In genomic region chr6:106745824-106746610, GRCh38 we compare ENCODE assay signal across 14 cellular contexts.
A peak's percentile ranks its signal among the peaks of the same experiment; 100 is the strongest.
DNase-seq lines count a peak whose midpoint lies in the region; ATAC-seq and TF ChIP-seq lines count a peak whose summit lies in the region.
"Had no signal": no experiment of that assay in that cellular context is flagged by ENCODE, and none has a peak within 500 bp of the region (broad histone marks: within the 10 kb centered on the region; RNA-seq: fewer than 3 reads in every experiment).

No MANE protein-coding gene starts in this region.

- intact Hi-C loops in esophagus squamous epithelium (cut with DNase I), result no loop called here

- H3K9me3 ChIP-seq in esophagus squamous epithelium, result no peaks in the 10 kb centered on the region
- H3K9me3 ChIP-seq: upper lobe of right lung had no signal

- peak overlapping the region; percentile 84 for H3K27ac Mint-ChIP-seq in type B pancreatic cell
- H3K27ac Mint-ChIP-seq: activated CD4-positive, alpha-beta memory T cell treated with anti-CD3 and anti-CD28 coated beads for 36 hours; naive thymus-derived CD8-positive, alpha-beta T cell had no signal

- peaks cover 0 to 38% (median 0%) of the 10 kb centered on the region in 3 donors for H3K4me1 ChIP-seq in esophagus squamous epithelium
- H3K4me1 ChIP-seq: upper lobe of right lung had no signal

- peaks cover 4% of the 10 kb centered on the region for H3K9me3 Mint-ChIP-seq in type B pancreatic cell
- H3K9me3 Mint-ChIP-seq: activated CD4-positive, alpha-beta memory T cell treated with anti-CD3 and anti-CD28 coated beads for 36 hours had no signal

- peak overlapping the region; percentile 7 to 85 (median 78) for H3K27ac ChIP-seq in esophagus squamous epithelium
- H3K27ac ChIP-seq: upper lobe of right lung had no signal

- TF ChIP-seq POLR2A in esophagus squamous epithelium (IDR thresholded peaks at IDR 0.05), result no peak

- H3K27me3 ChIP-seq in esophagus squamous epithelium, result no peaks in the 10 kb centered on the region
- H3K27me3 ChIP-seq: upper lobe of right lung had no signal

- H3K4me1 Mint-ChIP-seq in type B pancreatic cell (ENCODE audit: unreplicated experiment), result peaks cover 56% of the 10 kb centered on the region

- DNase-seq in SIG-M5 treated with dmso at 0.1 percent for 504 hours (lab: John Stamatoyannopoulos, UW; ENCODE audit: unreplicated experiment) (peak; percentile 47), SIG-M5 (lab: John Stamatoyannopoulos, UW) (no peak), NCI-H748 treated with DMSO at 0.1 percent for 48 hours (lab: John Stamatoyannopoulos, UW) (peak; percentile 59), esophagus squamous epithelium (lab: John Stamatoyannopoulos, UW) (no peak), type B pancreatic cell (ENCODE audit: extremely low spot score, unreplicated experiment) (no peak), NCI-H2227 treated with DMSO at 0.1 percent for 48 hours (lab: John Stamatoyannopoulos, UW) (no peak), NOMO-1 (lab: John Stamatoyannopoulos, UW; ENCODE audit: unreplicated experiment in 2 of 2) (no peak)
- DNase-seq: activated CD4-positive, alpha-beta memory T cell treated with anti-CD3 and anti-CD28 coated beads for 36 hours; activated naive CD4-positive, alpha-beta T cell treated with Interleukin-2 at 50 U/mL for 16 hours; GF-D8; naive thymus-derived CD8-positive, alpha-beta T cell; NCI-H2081 treated with DMSO at 0.1 percent for 48 hours; upper lobe of right lung had no signal

- no peaks in the 10 kb centered on the region for H3K27me3 Mint-ChIP-seq in type B pancreatic cell

- H3K4me3 ChIP-seq in esophagus squamous epithelium, result no peak overlapping the region
- H3K4me3 ChIP-seq: upper lobe of right lung had no signal

- ATAC-seq in HG02763 (IDR thresholded peaks at IDR 0.05; ENCODE audit: unreplicated experiment), result no peak
- ATAC-seq: naive thymus-derived CD8-positive, alpha-beta T cell had no signal

- H3K36me3 Mint-ChIP-seq in type B pancreatic cell, result peaks cover 7% of the 10 kb centered on the region
- H3K36me3 Mint-ChIP-seq: activated CD4-positive, alpha-beta memory T cell treated with anti-CD3 and anti-CD28 coated beads for 36 hours; naive thymus-derived CD8-positive, alpha-beta T cell had no signal

- H3K36me3 ChIP-seq in esophagus squamous epithelium, result no peaks in the 10 kb centered on the region
- H3K36me3 ChIP-seq: upper lobe of right lung had no signal

- TF ChIP-seq CTCF in esophagus squamous epithelium (IDR thresholded peaks at IDR 0.05), result no peak
- TF ChIP-seq CTCF in type B pancreatic cell (conservative IDR thresholded peaks at IDR 0.05), result no peak

- peak overlapping the region; percentile 34 for H3K4me3 Mint-ChIP-seq in type B pancreatic cell
- H3K4me3 Mint-ChIP-seq: activated CD4-positive, alpha-beta memory T cell treated with anti-CD3 and anti-CD28 coated beads for 36 hours; naive thymus-derived CD8-positive, alpha-beta T cell had no signal

- 67 to 77% methylated on average over 5 of the region's 5 CpGs for WGBS in esophagus squamous epithelium, 2 donors

Comparison
In these comparisons a context has a peak if more than half of its experiments do, and no peak if none do; other contexts are left out.
1. DNase-seq: peak in SIG-M5 treated with dmso at 0.1 percent for 504 hours (single experiment) and NCI-H748 treated with DMSO at 0.1 percent for 48 hours (single experiment); none in SIG-M5 (single experiment), esophagus squamous epithelium (single experiment), type B pancreatic cell (single experiment), NCI-H2227 treated with DMSO at 0.1 percent for 48 hours (single experiment) and NOMO-1 (0 of 2).